10 cellular contexts compared by ENCODE assay signal in the genomic region with DNA sequence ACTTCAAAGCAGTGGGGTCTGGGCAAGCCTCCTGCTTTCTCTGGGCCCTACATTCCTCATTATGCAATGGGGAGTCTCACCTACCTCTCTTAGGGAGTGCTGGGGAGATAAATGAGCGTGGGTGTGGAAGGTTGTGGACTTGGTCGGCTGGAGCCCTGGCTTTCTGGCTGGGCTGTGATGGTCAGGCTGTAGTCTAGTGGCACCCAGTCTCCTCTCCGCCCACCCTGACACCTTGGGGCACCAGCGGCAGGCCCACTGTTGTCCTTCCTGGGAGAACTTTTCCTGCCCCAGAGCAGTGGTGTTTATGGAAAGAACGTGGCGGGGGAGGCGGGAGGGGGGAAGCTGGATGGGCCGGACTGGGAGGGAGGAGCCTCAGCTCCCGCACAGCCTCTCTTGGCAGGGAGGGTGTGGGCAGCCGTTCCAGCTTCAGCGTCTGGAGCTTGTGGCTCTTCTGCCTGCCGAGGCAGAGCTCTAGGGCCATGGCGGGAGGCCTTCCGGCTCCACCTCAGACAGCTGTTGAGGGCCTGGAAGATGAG. TPM values are rescaled to one million over a fixed set of nuclear protein-coding genes. Genes with fewer than 3 reads are reported as not detected.
DNase-seq lines count a peak whose midpoint lies in the region; ATAC-seq and TF ChIP-seq lines count a peak whose summit lies in the region.
"Had no signal": no experiment of that assay in that cellular context is flagged by ENCODE, and none has a peak within 500 bp of the region (broad histone marks: within the 10 kb centered on the region; RNA-seq: fewer than 3 reads in every experiment).

No MANE protein-coding gene starts in this region.

- no peaks in the 10 kb centered on the region for H3K36me3 Mint-ChIP-seq in activated CD8-positive, alpha-beta T cell treated with anti-CD3 and anti-CD28 coated beads for 36 hours (ENCODE audit: low read depth)
- H3K36me3 Mint-ChIP-seq: CD8-positive, alpha-beta T cell had no signal

- H3K4me1 ChIP-seq in esophagus muscularis mucosa (peaks cover 37 to 84% (median 83%) of the 10 kb centered on the region in 4 donors), mucosa of descending colon (ENCODE audit: low read depth) (peaks cover 23% of the 10 kb centered on the region)

- intact Hi-C loops in esophagus muscularis mucosa (cut with DNase I) = no loop called here
- intact Hi-C loops in mucosa of descending colon (cut with DNase I, micrococcal nuclease) = no loop called here
- intact Hi-C loops in activated CD8-positive, alpha-beta T cell treated with anti-CD3 and anti-CD28 coated beads for 36 hours (cut with micrococcal nuclease) = loop anchor here (10.0 kb wide), 1 partner anchor 80 kb away; no protein-coding TSS in a partner anchor

- TF ChIP-seq CTCF in esophagus muscularis mucosa (IDR thresholded peaks at IDR 0.05) (no peak), mucosa of descending colon (IDR thresholded peaks at IDR 0.05) (no peak)
- no peak for TF ChIP-seq CTCF in activated CD8-positive, alpha-beta T cell treated with anti-CD3 and anti-CD28 coated beads for 36 hours (IDR thresholded peaks at IDR 0.05)

- peak; percentile 71 for ATAC-seq in mucosa of descending colon
- no peak for ATAC-seq in activated CD8-positive, alpha-beta T cell treated with anti-CD3 and anti-CD28 coated beads for 36 hours
- ATAC-seq: CD8-positive, alpha-beta T cell had no signal

- H3K27ac ChIP-seq in esophagus muscularis mucosa (replicated peaks in 1 of 4) = peak overlapping the region; percentile 85 to 90 (median 86)

- H3K27me3 Mint-ChIP-seq in activated CD8-positive, alpha-beta T cell treated with anti-CD3 and anti-CD28 coated beads for 36 hours = peaks cover 23% of the 10 kb centered on the region

- WGBS in esophagus muscularis mucosa = 28% methylated on average over 6 of the region's 14 CpGs

- CTCF ChIA-PET in activated CD8-positive, alpha-beta T cell treated with anti-CD3 and anti-CD28 coated beads for 36 hours (lab: Charles Lee) = no interaction called here

- H3K9me3 Mint-ChIP-seq in activated CD8-positive, alpha-beta T cell treated with anti-CD3 and anti-CD28 coated beads for 36 hours = peaks cover 9% of the 10 kb centered on the region

- H3K4me1 Mint-ChIP-seq in activated CD8-positive, alpha-beta T cell treated with anti-CD3 and anti-CD28 coated beads for 36 hours (ENCODE audit: low read depth) = peaks cover 7% of the 10 kb centered on the region

- POLR2A ChIA-PET in activated CD8-positive, alpha-beta T cell treated with anti-CD3 and anti-CD28 coated beads for 36 hours (lab: Charles Lee) = no interaction called here

- H3K27me3 ChIP-seq in esophagus muscularis mucosa = no peaks in the 10 kb centered on the region

- no peak for TF ChIP-seq EP300 in esophagus muscularis mucosa (IDR thresholded peaks at IDR 0.05)

- no peak overlapping the region for H3K4me3 Mint-ChIP-seq in activated CD8-positive, alpha-beta T cell treated with anti-CD3 and anti-CD28 coated beads for 36 hours
- H3K4me3 Mint-ChIP-seq: CD8-positive, alpha-beta T cell had no signal

- H3K9me3 ChIP-seq in esophagus muscularis mucosa = no peaks in the 10 kb centered on the region
- peaks cover 5% of the 10 kb centered on the region for H3K9me3 ChIP-seq in mucosa of descending colon

- H3K4me3 ChIP-seq in esophagus muscularis mucosa (peak overlapping the region; percentile 14 to 49 (median 23)), mucosa of descending colon (no peak overlapping the region)

- H3K36me3 ChIP-seq in esophagus muscularis mucosa = peaks cover 0 to 19% (median 9%) of the 10 kb centered on the region in 4 donors
- no peaks in the 10 kb centered on the region for H3K36me3 ChIP-seq in mucosa of descending colon (ENCODE audit: low read depth)

- DNase-seq in AG08396 (ENCODE audit: low spot score) (peak; percentile 91), NCI-H526 treated with DMSO at 0.1 percent for 48 hours (lab: John Stamatoyannopoulos, UW) (peak; percentile 38), esophagus muscularis mucosa (ENCODE audit: extremely low spot score) (no peak), mucosa of descending colon (peak; percentile 78 to 83 (median 81)), NCI-H1105 (lab: John Stamatoyannopoulos, UW) (no peak), NCI-H1694 treated with DMSO at 0.1 percent for 48 hours (lab: John Stamatoyannopoulos, UW) (no peak)
- no peak for DNase-seq in activated CD8-positive, alpha-beta T cell treated with anti-CD3 and anti-CD28 coated beads for 36 hours
- no peak for DNase-seq in activated CD8-positive, alpha-beta memory T cell treated with anti-CD3 and anti-CD28 coated beads, Interleukin-2, amount 50 U/mL, for 4 hours
- DNase-seq: CD8-positive, alpha-beta T cell; NCI-H69 had no signal

- H3K27ac Mint-ChIP-seq in activated CD8-positive, alpha-beta T cell treated with anti-CD3 and anti-CD28 coated beads for 36 hours = no peak overlapping the region
- H3K27ac Mint-ChIP-seq: CD8-positive, alpha-beta T cell had no signal

- TF ChIP-seq POLR2A in esophagus muscularis mucosa (IDR thresholded peaks at IDR 0.05; ENCODE audit: low read depth) = no peak

RNA-seq across cellular contexts. Expression of gene PTGS1, which starts 4.1 kb away (rescaled TPM):
- 100 to 1,000 TPM in 1 of 4 donors, 10 to 100 TPM in 3; 72.2 to 119 (median 84.1) TPM for total RNA-seq in esophagus muscularis mucosa
- total RNA-seq in mucosa of descending colon = 100 to 1,000 TPM in 1 of 3 donors, 10 to 100 TPM in 1, 1 to 10 TPM in 1; 8.8 to 192 (median 15.3) TPM
- total RNA-seq in activated CD8-positive, alpha-beta T cell treated with anti-CD3 and anti-CD28 coated beads for 36 hours = under 1 TPM in 1 of 2 experiments, not detected in 1; 0.23 TPM
- total RNA-seq: CD8-positive, alpha-beta T cell had no signal

Comparison
In these comparisons a context has a peak if more than half of its experiments do, and no peak if none do; other contexts are left out.
1. DNase-seq: peak in AG08396 (single experiment), NCI-H526 treated with DMSO at 0.1 percent for 48 hours (single experiment) and mucosa of descending colon (3 of 3); none in esophagus muscularis mucosa (single experiment), NCI-H1105 (single experiment), NCI-H1694 treated with DMSO at 0.1 percent for 48 hours (single experiment), activated CD8-positive, alpha-beta T cell treated with anti-CD3 and anti-CD28 coated beads for 36 hours (single experiment) and activated CD8-positive, alpha-beta memory T cell treated with anti-CD3 and anti-CD28 coated beads, Interleukin-2, amount 50 U/mL, for 4 hours (single experiment).
2. RNA of gene PTGS1, which starts 4.1 kb away (total RNA-seq): 72.2 to 119 TPM in esophagus muscularis mucosa and 8.8 to 192 TPM in mucosa of descending colon; 0.23 TPM in activated CD8-positive, alpha-beta T cell treated with anti-CD3 and anti-CD28 coated beads for 36 hours; every median in the first group is over 4 times any median in the second.